ENCODE assay signal across 17 cellular contexts in the genomic region with DNA sequence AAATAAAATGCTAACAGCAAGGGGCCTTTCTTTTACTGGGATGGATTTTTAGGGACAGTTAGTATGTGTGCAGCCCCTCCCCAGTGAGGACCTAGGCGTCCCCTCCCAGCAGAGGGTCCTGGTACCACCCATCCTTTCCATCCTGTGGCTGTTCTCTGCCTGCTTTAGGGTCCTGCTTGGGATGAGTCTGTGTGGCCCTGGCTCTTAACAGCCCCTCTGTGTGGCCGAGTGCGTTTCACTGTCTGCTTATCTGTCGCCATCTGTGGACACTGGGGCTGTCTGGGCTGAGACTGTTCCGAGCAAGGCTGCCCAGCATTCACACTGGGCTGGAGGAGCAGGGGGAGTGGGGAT. TPM values are rescaled to one million over a fixed set of nuclear protein-coding genes. Genes with fewer than 3 reads are reported as not detected.
DNase-seq lines count a peak whose midpoint lies in the region; ATAC-seq and TF ChIP-seq lines count a peak whose summit lies in the region.
"Had no signal": no experiment of that assay in that cellular context is flagged by ENCODE, and none has a peak within 500 bp of the region (broad histone marks: within the 10 kb centered on the region; RNA-seq: fewer than 3 reads in every experiment).

No MANE protein-coding gene starts in this region.

- in situ Hi-C loops in GM23248 (cut with MboI): no loop called here

- H3F3A ChIP-seq in GM23248 (ENCODE audit: insufficient read depth): no peaks in the 10 kb centered on the region

- no peak overlapping the region for H3K9ac ChIP-seq in GM23248

- no peaks in the 10 kb centered on the region for H3K79me2 ChIP-seq in GM23248 (ENCODE audit: insufficient read depth)

- H4K20me1 ChIP-seq in GM23248 (ENCODE audit: insufficient read depth): no peaks in the 10 kb centered on the region

- H3K4me3 ChIP-seq in mucosa of descending colon: no peak overlapping the region
- no peak overlapping the region for H3K4me3 ChIP-seq in suprapubic skin
- H3K4me3 ChIP-seq in GM23248: no peak overlapping the region
- H3K4me3 ChIP-seq: uterus had no signal

- H2AFZ ChIP-seq in GM23248: no peak overlapping the region

- intact Hi-C loops in mucosa of descending colon (cut with DNase I, micrococcal nuclease): no loop called here

- H3K36me3 ChIP-seq in mucosa of descending colon (ENCODE audit: low read depth) (no peaks in the 10 kb centered on the region), suprapubic skin (no peaks in the 10 kb centered on the region), GM23248 (ENCODE audit: low read depth) (no peaks in the 10 kb centered on the region)
- H3K36me3 ChIP-seq: uterus had no signal

- H3K4me1 ChIP-seq in mucosa of descending colon (ENCODE audit: low read depth) (peaks cover 46% of the 10 kb centered on the region), suprapubic skin (peaks cover 17% of the 10 kb centered on the region), GM23248 (ENCODE audit: insufficient read depth) (no peaks in the 10 kb centered on the region)

- ATAC-seq in mucosa of descending colon: peak; percentile 0
- ATAC-seq: activated CD8-positive, alpha-beta memory T cell treated with anti-CD3 and anti-CD28 coated beads, Interleukin-2, amount 10 ng/mL, durations not matched to agents 7 days and 5 days; sciatic nerve had no signal

- no peak for TF ChIP-seq POLR2A in suprapubic skin (IDR thresholded peaks at IDR 0.05)

- no peaks in the 10 kb centered on the region for H3K9me2 ChIP-seq in GM23248 (ENCODE audit: insufficient read depth)

- H3K4me2 ChIP-seq in GM23248 (ENCODE audit: unreplicated experiment): no peak overlapping the region

- H3K27me3 ChIP-seq in suprapubic skin: no peaks in the 10 kb centered on the region
- no peaks in the 10 kb centered on the region for H3K27me3 ChIP-seq in GM23248 (replicated peaks; ENCODE audit: insufficient read depth)
- H3K27me3 ChIP-seq: uterus had no signal

- H3K9me3 ChIP-seq in mucosa of descending colon (no peaks in the 10 kb centered on the region), suprapubic skin (no peaks in the 10 kb centered on the region), GM23248 (ENCODE audit: low read depth) (no peaks in the 10 kb centered on the region)
- H3K9me3 ChIP-seq: uterus had no signal

- H3K27ac ChIP-seq in cingulate gyrus (ENCODE audit: low read depth, low read length) (peak overlapping the region; percentile 80), suprapubic skin (peak overlapping the region; percentile 65), GM23248 (no peak overlapping the region)
- H3K27ac ChIP-seq: uterus had no signal

- TF ChIP-seq CTCF in mucosa of descending colon (IDR thresholded peaks at IDR 0.05): no peak
- TF ChIP-seq CTCF in suprapubic skin (IDR thresholded peaks at IDR 0.05): no peak

- peak; percentile 14 for DNase-seq in NCI-H82 (lab: John Stamatoyannopoulos, UW)
- DNase-seq in NCI-H82 treated with DMSO at 0.1 percent for 48 hours (lab: John Stamatoyannopoulos, UW; ENCODE audit: unreplicated experiment): no peak
- DNase-seq in mucosa of descending colon: no peak
- no peak for DNase-seq in suprapubic skin (ENCODE audit: low spot score in 2 of 2)
- no peak for DNase-seq in GM23248
- DNase-seq in occipital lobe (lab: John Stamatoyannopoulos, UW): no peak
- DNase-seq in GM19240 (ENCODE audit: insufficient read length, low spot score): no peak
- DNase-seq: activated CD8-positive, alpha-beta memory T cell treated with anti-CD3 and anti-CD28 coated beads, Interleukin-2, amount 10 ng/mL, durations not matched to agents 7 days and 5 days; MV-4-11; naive B cell; NCI-H2107; stimulated activated CD4-positive, alpha-beta T cell treated with anti-CD3 and anti-CD28 coated beads, Interleukin-4, amount 100 ng/mL, for 24 hours; uterus had no signal

- WGBS in suprapubic skin: 81% methylated on average over 5 of the region's 5 CpGs
- 72 to 74% methylated on average over 5 of the region's 5 CpGs for WGBS in GM23248 (ENCODE audit: low coverage in 1 of 2, low lambda C conversion rate in 2 of 2, missing lambda C conversion rate in 2 of 2), 2 experiments

- no peak for TF ChIP-seq EP300 in suprapubic skin (IDR thresholded peaks at IDR 0.05)

RNA-seq across cellular contexts. Expression of gene WNK2, which starts 17.0 kb away (rescaled TPM):
- total RNA-seq in mucosa of descending colon (100 to 1,000 TPM; 175 to 276 (median 201) TPM), suprapubic skin (10 to 100 TPM; 39.5 to 93.7 (median 45.3) TPM), occipital lobe (16.4 TPM)
- not detected in 2 replicates for total RNA-seq in GM23248 (2014; rRNA removed; shearing (Covaris generic))
- polyA plus RNA-seq in GM23248 (2016; fragmentation: Nextera tagmentation; extraction: Ambion mirVana): not detected in 2 replicates
- total RNA-seq: activated CD8-positive, alpha-beta memory T cell treated with anti-CD3 and anti-CD28 coated beads, Interleukin-2, amount 10 ng/mL, durations not matched to agents 7 days and 5 days; HT1080 had no signal
- polyA plus RNA-seq: keratinocyte had no signal

Comparison
In these comparisons a context has a peak if more than half of its experiments do, and no peak if none do; other contexts are left out.
1. RNA of gene WNK2, which starts 17.0 kb away (total RNA-seq): 175 to 276 TPM in mucosa of descending colon, 39.5 to 93.7 TPM in suprapubic skin and 16.4 TPM in occipital lobe (single experiment); not detected in GM23248; every median in the first group is over 10 times any median in the second.